5 cellular contexts compared by ENCODE assay signal in the genomic region with DNA sequence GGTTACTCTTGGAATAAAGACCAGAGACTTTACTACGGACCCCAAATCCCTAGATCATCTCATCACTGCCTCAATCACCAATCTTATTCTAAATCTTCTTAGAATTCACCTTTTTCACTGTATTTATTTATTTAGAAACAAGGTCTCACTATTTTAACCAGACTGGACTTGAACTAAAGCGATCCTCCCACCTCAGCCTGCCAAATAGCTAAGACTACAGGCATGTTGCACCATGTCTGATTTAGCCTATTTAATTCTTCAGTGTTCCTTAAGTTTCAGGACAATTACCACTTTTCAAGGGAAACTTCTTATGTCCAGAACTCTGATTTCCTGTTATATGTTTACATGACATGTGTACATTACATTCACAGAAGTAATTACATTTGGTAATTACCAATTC.
"Had no signal": no experiment of that assay in that cellular context is flagged by ENCODE, and none has a peak within 500 bp of the region (broad histone marks: within the 10 kb centered on the region; RNA-seq: fewer than 3 reads in every experiment).

No MANE protein-coding gene starts in this region.

- H3K36me3 Mint-ChIP-seq: IgD-negative memory B cell had no signal

- ATAC-seq: GM23338 had no signal

- H3K4me3 ChIP-seq: GM23338 had no signal

- H3K27ac Mint-ChIP-seq: GM23338, H9, IgD-negative memory B cell had no signal

- H3K27me3 Mint-ChIP-seq: IgD-negative memory B cell had no signal

- H2AFZ ChIP-seq: GM23338 had no signal

- H3K4me2 ChIP-seq: GM23338 had no signal

- DNase-seq: H9, HCEC 1CT, KBM-7 had no signal

- H3K4me1 Mint-ChIP-seq: GM23338, H9, IgD-negative memory B cell had no signal

- H3K4me3 Mint-ChIP-seq: GM23338, H9, IgD-negative memory B cell had no signal
